7 cellular contexts compared by ENCODE assay signal in the genomic region with DNA sequence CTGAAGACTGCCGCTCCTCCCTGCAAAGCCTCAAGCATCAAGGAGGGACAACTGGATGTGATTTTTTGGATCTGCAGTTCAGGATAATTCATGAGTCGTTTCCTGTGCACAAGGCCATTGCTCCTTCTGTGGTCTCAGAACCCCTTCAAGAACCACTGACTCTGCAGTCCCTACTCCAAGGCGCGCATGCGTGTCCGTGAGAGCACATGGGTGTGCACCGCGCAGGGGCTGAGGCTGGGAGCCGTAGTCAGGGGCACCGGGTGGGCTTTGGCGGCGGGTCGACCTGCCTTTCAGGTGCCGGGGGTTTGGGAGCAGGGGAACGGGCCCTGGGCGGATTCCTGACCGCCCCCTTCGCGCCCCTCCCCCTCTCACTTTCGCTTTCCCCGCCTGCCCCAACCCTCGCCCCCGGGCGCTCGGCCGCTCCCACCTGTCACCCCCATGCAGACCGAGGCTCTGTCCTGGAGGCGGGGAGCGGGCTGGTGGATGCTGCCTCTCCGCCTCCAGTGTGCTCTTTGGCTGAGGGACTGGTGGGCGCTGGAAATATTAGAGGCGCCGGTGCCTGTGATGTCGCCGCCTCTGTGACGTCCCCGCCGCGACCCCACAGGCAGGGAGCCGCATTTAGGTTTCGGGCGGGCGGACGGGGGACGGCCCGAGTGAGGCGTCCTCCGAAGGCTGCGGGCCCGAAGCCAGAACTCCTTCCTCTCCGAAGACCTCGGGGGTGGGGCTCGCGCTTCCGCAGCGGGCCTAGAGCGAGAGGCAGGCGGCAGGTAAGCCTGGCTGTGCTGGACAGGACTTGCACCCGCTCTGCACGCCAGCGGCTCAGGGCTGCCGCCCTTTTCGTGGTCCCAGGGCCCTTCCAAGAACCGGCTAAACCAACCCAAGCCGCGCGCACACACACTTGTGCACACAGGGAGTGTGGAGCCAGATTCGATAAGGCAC. TPM values are rescaled to one million over a fixed set of nuclear protein-coding genes. Genes with fewer than 3 reads are reported as not detected.
DNase-seq lines count a peak whose midpoint lies in the region; ATAC-seq, FAIRE-seq and TF ChIP-seq lines count a peak whose summit lies in the region.

A gene with protein sequence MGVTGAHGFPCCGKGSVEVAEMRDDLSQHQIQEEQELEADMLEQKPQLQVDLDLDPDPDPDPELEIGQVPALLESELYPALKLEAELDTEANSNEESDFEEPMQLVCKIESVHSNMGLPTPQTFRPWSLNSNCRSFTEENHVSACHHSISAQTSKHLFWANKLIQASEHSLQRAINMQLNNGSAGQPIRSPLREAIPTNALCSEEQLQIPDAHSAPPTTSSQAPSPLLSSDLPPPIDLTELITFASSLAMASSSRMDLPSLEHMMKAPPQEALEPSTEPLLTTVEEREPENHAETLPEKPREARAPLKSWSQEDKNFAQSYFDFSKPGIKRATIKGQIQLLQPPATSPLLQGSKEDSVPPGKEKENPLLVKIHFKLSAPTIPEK (minus strand): TSS at position 518 of the 939 bp plus-strand sequence. CDS start 78 bp downstream, at position 440.

- H3K27ac ChIP-seq in GM23248 (no peak within 1 kb of the TSS), HepG2 (ENCODE audit: extremely low read length, insufficient read depth, low read length) (no peak within 1 kb of the TSS)

- in situ Hi-C loops in GM23248 (cut with MboI) (no loop called here), HepG2 (cut with HindIII; ENCODE audit: extremely low pct_ligation_motif_present, low pct_unique_long_range_greater_than_20kb) (no loop called here)

- CTCF ChIA-PET in HepG2 (lab: Yijun Ruan, JAX; ENCODE audit: low intra/inter-chr PET ratio, low total read pairs), result no interaction called here

- peaks cover 23% of the 10 kb centered on the region; the same call in 1 of the 2 replicates for H3F3A ChIP-seq in GM23248 (ENCODE audit: insufficient read depth)

- no TSS peak for BruUV-seq in HepG2 (replicated peaks; lab: Mats Ljungman, UMichigan)

- no peak for TF ChIP-seq RAD21 in HepG2 (CRISPR knock-in tag; IDR thresholded peaks at IDR 0.05)

- no peaks in the 10 kb centered on the region for H3K27me3 ChIP-seq in GM23248 (replicated peaks; ENCODE audit: insufficient read depth)
- H3K27me3 ChIP-seq in HepG2 (ENCODE audit: control insufficient read depth in 1 of 2, insufficient read depth in 2 of 2, low read length in 2 of 2), result peaks cover 0 to 12% of the 10 kb centered on the region in 2 experiments; a peak in 2 of 5 replicates

- no peak for TF ChIP-seq POLR2A in HepG2 (IDR thresholded peaks at IDR 0.05; ENCODE audit: insufficient read depth in 1 of 2, low read depth in 2 of 2, low read length in 2 of 2)

- H3K9ac ChIP-seq in GM23248, result peak within 1 kb of the TSS; percentile 52
- no peak within 1 kb of the TSS for H3K9ac ChIP-seq in HepG2 (ENCODE audit: insufficient read depth, low read depth, low read length)

- 14 to 17% methylated on average over 49 to 63 of the region's 68 CpGs for WGBS in GM23248 (ENCODE audit: low coverage in 1 of 2, low lambda C conversion rate in 2 of 2, missing lambda C conversion rate in 2 of 2), 2 experiments
- WGBS in HepG2 (ENCODE audit: low lambda C conversion rate), result 96% methylated on average over 60 of the region's 68 CpGs

- TF ChIP-seq EP300 in HepG2 (IDR thresholded peaks at IDR 0.05; ENCODE audit: low read depth in 2 of 2, low read length in 2 of 2), result no peak
- no peak for TF ChIP-seq EP300 in HepG2 (CRISPR knock-in tag; IDR thresholded peaks at IDR 0.05; ENCODE audit: borderline replicate concordance)

- no peaks in the 10 kb centered on the region for H3K9me2 ChIP-seq in GM23248 (ENCODE audit: insufficient read depth)

- H4K20me1 ChIP-seq in GM23248 (ENCODE audit: insufficient read depth), result no peaks in the 10 kb centered on the region
- no peaks in the 10 kb centered on the region for H4K20me1 ChIP-seq in HepG2 (ENCODE audit: insufficient read depth, low read length)

- H3K4me3 ChIP-seq in GM23248, result peak within 1 kb of the TSS; percentile 64
- no peak within 1 kb of the TSS for H3K4me3 ChIP-seq in HepG2 (replicated peaks in 1 of 3; ENCODE audit: insufficient read depth in 1 of 3, low read depth in 2 of 3, low read length in 3 of 3)

- H3K79me2 ChIP-seq in GM23248 (ENCODE audit: insufficient read depth) (no peaks in the 10 kb centered on the region), HepG2 (ENCODE audit: insufficient read depth, low read length) (no peaks in the 10 kb centered on the region)

- ATAC-seq in HepG2, result no peak; the same call in 2 of the 3 replicates
- no peak for ATAC-seq in GM18517 (IDR thresholded peaks at IDR 0.05; ENCODE audit: unreplicated experiment)
- no peak for ATAC-seq in HG03097 (IDR thresholded peaks at IDR 0.05; ENCODE audit: low FRiP score, unreplicated experiment)

- no peak for TF ChIP-seq CTCF in HepG2 (CRISPR knock-in tag; IDR thresholded peaks at IDR 0.05)

- H2AFZ ChIP-seq in GM23248 (no peak within 1 kb of the TSS), HepG2 (ENCODE audit: low read length) (no peak within 1 kb of the TSS)

- peak within 1 kb of the TSS; percentile 59 for H3K4me2 ChIP-seq in GM23248 (ENCODE audit: unreplicated experiment)
- H3K4me2 ChIP-seq in HepG2 (ENCODE audit: low read depth, low read length), result no peak within 1 kb of the TSS

- intact Hi-C loops in HepG2 (cut with micrococcal nuclease; ENCODE audit: unreplicated experiment), result no loop called here

- FAIRE-seq in HepG2 (lab: Jason Lieb, UNC), result no peak

- DNase-seq in GM23248, result peak; percentile 62
- peak; percentile 35 for DNase-seq in activated CD4-positive, CD25-positive, alpha-beta regulatory T cell treated with anti-CD3 and anti-CD28 coated beads, Interleukin-2, amount 50 U/mL, for 16 hours (ENCODE audit: low read depth, low spot score)
- DNase-seq in cerebellar cortex (ENCODE audit: low spot score), result peak; percentile 69
- DNase-seq in HepG2 (ENCODE audit: low spot score), result no peak
- peak; percentile 62 to 70 for DNase-seq in stimulated activated CD4-positive, alpha-beta T cell treated with anti-CD3 and anti-CD28 coated beads, Interleukin-4, amount 100 ng/mL, for 4 hours

- POLR2A ChIA-PET in HepG2 (lab: Yijun Ruan, JAX), result interaction anchor here (0.6 kb wide), 1 partner anchor 131 kb away, joined by 3 read pairs; no protein-coding TSS in a partner anchor

- H3K4me1 ChIP-seq in GM23248 (ENCODE audit: insufficient read depth) (peaks cover 12% of the 10 kb centered on the region), HepG2 (ENCODE audit: insufficient read depth, low read length) (no peaks in the 10 kb centered on the region)

- H3K9me3 ChIP-seq in GM23248 (ENCODE audit: low read depth), result no peaks in the 10 kb centered on the region
- H3K9me3 ChIP-seq in HepG2 (ENCODE audit: low read length), result no peaks in the 10 kb centered on the region

- H3K36me3 ChIP-seq in GM23248 (ENCODE audit: low read depth) (peaks cover 12% of the 10 kb centered on the region; the same call in 1 of the 2 replicates), HepG2 (replicated peaks in 1 of 2; ENCODE audit: control insufficient read depth in 1 of 2, insufficient read depth in 2 of 2, low read length in 2 of 2) (peaks cover 9 to 22% of the 10 kb centered on the region in 2 experiments; a peak in 4 of 5 replicates)

TF ChIP-seq in HepG2, 621 proteins besides CTCF, POLR2A, EP300 and RAD21:
- TF ChIP-seq ZNF570 (CRISPR knock-in tag; IDR thresholded peaks at IDR 0.05; ENCODE audit: borderline replicate concordance), result no peak
- TF ChIP-seq AGO2 (optimal IDR thresholded peaks at IDR 0.05; ENCODE audit: low read depth, low read length), result peak; percentile 85

RNA-seq across cellular contexts. Expression of the gene that starts here (rescaled TPM):
- not detected in 2 replicates for total RNA-seq in GM23248 (2014; rRNA removed; shearing (Covaris generic))
- polyA plus RNA-seq in GM23248 (2016; fragmentation: Nextera tagmentation; extraction: Ambion mirVana) (not detected in 2 replicates), HepG2 (2011; rRNA removed) (not detected in 2 replicates)
- not detected in 2 replicates for total RNA-seq in HepG2 (2016; rRNA removed; fragmentation: Illumina TruSeq; extraction: Trizol)
- not detected in 2 replicates for total RNA-seq in HepG2 (2016; cell fraction: cytosol; rRNA removed; fragmentation: Illumina TruSeq; extraction: Trizol; ENCODE audit: low read depth)
- total RNA-seq in HepG2 (2016; cell fraction: insoluble cytoplasmic fraction; rRNA removed; fragmentation: Illumina TruSeq; extraction: Trizol), result not detected in 2 replicates
- not detected in 2 replicates for total RNA-seq in HepG2 (2016; cell fraction: membrane; rRNA removed; fragmentation: Illumina TruSeq; extraction: Trizol)
- not detected in 2 replicates for total RNA-seq in HepG2 (2016; cell fraction: nucleus; rRNA removed; fragmentation: Illumina TruSeq; extraction: Trizol)
- polyA plus RNA-seq in HepG2 (2011; cell fraction: cytosol; rRNA removed), result not detected in 2 replicates
- not detected in 2 replicates for polyA plus RNA-seq in HepG2 (2011; cell fraction: nucleus; rRNA removed)
- polyA plus RNA-seq in HepG2 (2012), result not detected in 2 replicates
- not detected in 2 replicates for polyA plus RNA-seq in HepG2 (2016; cell fraction: cytosol; fragmentation: Illumina TruSeq; extraction: Trizol; ENCODE audit: low read depth)
- polyA plus RNA-seq in HepG2 (2016; cell fraction: insoluble cytoplasmic fraction; fragmentation: Illumina TruSeq; extraction: Trizol; ENCODE audit: low read depth), result not detected in 2 replicates
- polyA plus RNA-seq in HepG2 (2016; cell fraction: membrane; fragmentation: Illumina TruSeq; extraction: Trizol; ENCODE audit: low read depth), result not detected in 2 replicates
- polyA plus RNA-seq in HepG2 (2016; cell fraction: nucleus; fragmentation: Illumina TruSeq; extraction: Trizol; ENCODE audit: insufficient read depth, low read depth), result not detected in 2 replicates
- polyA minus RNA-seq in HepG2 (2011; rRNA and poly(A)+ RNA removed; ENCODE audit: low replicate concordance), result not detected in 2 replicates
- not detected in 2 replicates for polyA minus RNA-seq in HepG2 (2011; cell fraction: cytosol; rRNA and poly(A)+ RNA removed)
- polyA minus RNA-seq in HepG2 (2011; cell fraction: nucleus; rRNA and poly(A)+ RNA removed), result not detected in 2 replicates

Comparison
In these comparisons a context has a peak if more than half of its experiments do, and no peak if none do; other contexts are left out.
1. Peak in DNase-seq, H3K4me3 ChIP-seq, H3K9ac ChIP-seq and H3K4me2 ChIP-seq in GM23248; RNA of the gene not detected or under 1 TPM.